Comparison of ENCODE assay signal across 21 cellular contexts in genomic region chr1:202229376-202229775, GRCh38. TPM values are rescaled to one million over a fixed set of nuclear protein-coding genes. Genes with fewer than 3 reads are reported as not detected.
DNase-seq lines count a peak whose midpoint lies in the region; ATAC-seq and TF ChIP-seq lines count a peak whose summit lies in the region.
"Had no signal": no experiment of that assay in that cellular context is flagged by ENCODE, and none has a peak within 500 bp of the region (broad histone marks: within the 10 kb centered on the region; RNA-seq: fewer than 3 reads in every experiment).

No MANE protein-coding gene starts in this region.

- TF ChIP-seq CTCF in RWPE1 (conservative IDR thresholded peaks at IDR 0.05; ENCODE audit: low read depth) (no peak), epithelial cell of esophagus (IDR thresholded peaks at IDR 0.05; ENCODE audit: insufficient read depth, low read depth, low read length, missing control alignments) (no peak), mesothelial cell of epicardium (IDR thresholded peaks at IDR 0.05; ENCODE audit: unreplicated experiment) (no peak)

- peaks cover 4% of the 10 kb centered on the region for H3K27me3 Mint-ChIP-seq in activated CD4-positive, alpha-beta T cell treated with anti-CD3 and anti-CD28 coated beads, Interleukin-2, amount 10 ng/mL, durations not matched to agents 7 days and 5 days
- H3K27me3 Mint-ChIP-seq in mesothelial cell of epicardium (ENCODE audit: low read depth), result no peaks in the 10 kb centered on the region
- peaks cover 0 to 4% (median 0%) of the 10 kb centered on the region in 5 donors for H3K27me3 Mint-ChIP-seq in naive thymus-derived CD8-positive, alpha-beta T cell

- peaks cover 22% of the 10 kb centered on the region for H3K4me1 Mint-ChIP-seq in activated CD4-positive, alpha-beta T cell treated with anti-CD3 and anti-CD28 coated beads, Interleukin-2, amount 10 ng/mL, durations not matched to agents 7 days and 5 days
- peaks cover 16% of the 10 kb centered on the region for H3K4me1 Mint-ChIP-seq in mesothelial cell of epicardium
- H3K4me1 Mint-ChIP-seq in naive thymus-derived CD8-positive, alpha-beta T cell, result peaks cover 2 to 19% (median 11%) of the 10 kb centered on the region in 4 donors

- H3K9me3 Mint-ChIP-seq in activated CD4-positive, alpha-beta T cell treated with anti-CD3 and anti-CD28 coated beads, Interleukin-2, amount 10 ng/mL, durations not matched to agents 7 days and 5 days, result no peaks in the 10 kb centered on the region
- H3K9me3 Mint-ChIP-seq in mesothelial cell of epicardium, result no peaks in the 10 kb centered on the region
- H3K9me3 Mint-ChIP-seq in naive thymus-derived CD8-positive, alpha-beta T cell, result no peaks in the 10 kb centered on the region
- H3K9me3 Mint-ChIP-seq: CD8-positive, alpha-beta memory T cell; GM23338 had no signal

- H3K27ac Mint-ChIP-seq in activated CD4-positive, alpha-beta T cell treated with anti-CD3 and anti-CD28 coated beads, Interleukin-2, amount 10 ng/mL, durations not matched to agents 7 days and 5 days, result peak overlapping the region; percentile 5
- peak overlapping the region; percentile 18 for H3K27ac Mint-ChIP-seq in mesothelial cell of epicardium
- no peak overlapping the region for H3K27ac Mint-ChIP-seq in naive thymus-derived CD8-positive, alpha-beta T cell
- H3K27ac Mint-ChIP-seq: GM23338 had no signal

- H3K27ac ChIP-seq in RWPE1, result peak overlapping the region; percentile 84

- no peaks in the 10 kb centered on the region for H3K36me3 Mint-ChIP-seq in activated CD4-positive, alpha-beta T cell treated with anti-CD3 and anti-CD28 coated beads, Interleukin-2, amount 10 ng/mL, durations not matched to agents 7 days and 5 days (ENCODE audit: low read depth)
- no peaks in the 10 kb centered on the region for H3K36me3 Mint-ChIP-seq in mesothelial cell of epicardium
- no peaks in the 10 kb centered on the region for H3K36me3 Mint-ChIP-seq in naive thymus-derived CD8-positive, alpha-beta T cell

- POLR2A ChIA-PET in activated CD4-positive, alpha-beta T cell treated with anti-CD3 and anti-CD28 coated beads, Interleukin-2, amount 10 ng/mL, durations not matched to agents 7 days and 5 days (lab: Charles Lee), result no interaction called here
- POLR2A ChIA-PET in RWPE1 (lab: Yijun Ruan, JAX; ENCODE audit: low non-redundant PET), result no interaction called here
- POLR2A ChIA-PET in naive thymus-derived CD8-positive, alpha-beta T cell (lab: Charles Lee), result no interaction called here

- no peak overlapping the region for H3K4me3 ChIP-seq in epithelial cell of esophagus (ENCODE audit: low read length)
- H3K4me3 ChIP-seq: GM12878, GM23338 had no signal

- H3K4me3 Mint-ChIP-seq in activated CD4-positive, alpha-beta T cell treated with anti-CD3 and anti-CD28 coated beads, Interleukin-2, amount 10 ng/mL, durations not matched to agents 7 days and 5 days, result no peak overlapping the region
- H3K4me3 Mint-ChIP-seq in mesothelial cell of epicardium, result no peak overlapping the region
- H3K4me3 Mint-ChIP-seq in naive thymus-derived CD8-positive, alpha-beta T cell, result no peak overlapping the region
- H3K4me3 Mint-ChIP-seq: CD8-positive, alpha-beta memory T cell; GM23338 had no signal

- ATAC-seq in GM19023 (IDR thresholded peaks at IDR 0.05; ENCODE audit: unreplicated experiment) (no peak), HG03354 (IDR thresholded peaks at IDR 0.05; ENCODE audit: poor library complexity, severe bottlenecking, unreplicated experiment) (no peak)
- no peak for ATAC-seq in naive thymus-derived CD8-positive, alpha-beta T cell
- ATAC-seq: GM23338 had no signal

- DNase-seq in activated CD4-positive, alpha-beta T cell treated with anti-CD3 and anti-CD28 coated beads, Interleukin-2, amount 10 ng/mL, durations not matched to agents 7 days and 5 days, result no peak
- no peak for DNase-seq in activated CD4-positive, alpha-beta T cell treated with anti-CD3 and anti-CD28 coated beads, Interleukin-2, amount 50 U/mL, for 4 hours
- DNase-seq in RWPE1 (ENCODE audit: low spot score) (peak; percentile 77), epithelial cell of esophagus (ENCODE audit: low read depth) (peak; percentile 90), mesothelial cell of epicardium (ENCODE audit: low spot score in 2 of 2, unreplicated experiment in 2 of 2) (no peak)
- DNase-seq in naive thymus-derived CD8-positive, alpha-beta T cell, result no peak
- DNase-seq: 8988T; BE2C; CD8-positive, alpha-beta memory T cell; DMS79 treated with DMSO at 0.1 percent for 48 hours; GDM1; IMR-90; Kasumi-1; NCI-H187 treated with DMSO at 0.1 percent for 48 hours; NCI-H345; NCI-H526 had no signal

- CTCF ChIA-PET in activated CD4-positive, alpha-beta T cell treated with anti-CD3 and anti-CD28 coated beads, Interleukin-2, amount 10 ng/mL, durations not matched to agents 7 days and 5 days (lab: Charles Lee), result no interaction called here
- CTCF ChIA-PET in RWPE1 (lab: Yijun Ruan, JAX), result interaction anchor here (0.5 to 2.9 kb wide), 7 partner anchors 15 to 1808 kb away, joined by 3 to 13 read pairs (median 4); partner anchors contain the start of gene LGR6

RNA-seq across cellular contexts. Expression of gene LGR6, which starts 35.8 kb away (rescaled TPM):
- total RNA-seq in activated CD4-positive, alpha-beta T cell treated with anti-CD3 and anti-CD28 coated beads, Interleukin-2, amount 10 ng/mL, durations not matched to agents 7 days and 5 days, result not detected
- 3.1 to 4.7 TPM (median 3.1 TPM) in 3 replicates for total RNA-seq in mesothelial cell of epicardium
- under 1 TPM; 0.25 to 0.47 TPM for total RNA-seq in naive thymus-derived CD8-positive, alpha-beta T cell
- 1 to 10 TPM in 1 of 3 donors, not detected in 2; 6.2 TPM for polyA plus RNA-seq in naive thymus-derived CD8-positive, alpha-beta T cell
- total RNA-seq: GM12878, IMR-90, OCI-LY7 had no signal
- polyA plus RNA-seq: GM12878, IMR-90 had no signal

Comparison
In these comparisons a context has a peak if more than half of its experiments do, and no peak if none do; other contexts are left out.
1. DNase-seq: peak in RWPE1 (single experiment) and epithelial cell of esophagus (single experiment); none in activated CD4-positive, alpha-beta T cell treated with anti-CD3 and anti-CD28 coated beads, Interleukin-2, amount 10 ng/mL, durations not matched to agents 7 days and 5 days (single experiment), activated CD4-positive, alpha-beta T cell treated with anti-CD3 and anti-CD28 coated beads, Interleukin-2, amount 50 U/mL, for 4 hours (0 of 2), mesothelial cell of epicardium (0 of 2) and naive thymus-derived CD8-positive, alpha-beta T cell (0 of 10).
2. H3K27ac Mint-ChIP-seq: peak in activated CD4-positive, alpha-beta T cell treated with anti-CD3 and anti-CD28 coated beads, Interleukin-2, amount 10 ng/mL, durations not matched to agents 7 days and 5 days (single experiment) and mesothelial cell of epicardium (single experiment); none in naive thymus-derived CD8-positive, alpha-beta T cell (0 of 10).